Comparison of ENCODE assay signal across 8 cellular contexts in the genomic region with DNA sequence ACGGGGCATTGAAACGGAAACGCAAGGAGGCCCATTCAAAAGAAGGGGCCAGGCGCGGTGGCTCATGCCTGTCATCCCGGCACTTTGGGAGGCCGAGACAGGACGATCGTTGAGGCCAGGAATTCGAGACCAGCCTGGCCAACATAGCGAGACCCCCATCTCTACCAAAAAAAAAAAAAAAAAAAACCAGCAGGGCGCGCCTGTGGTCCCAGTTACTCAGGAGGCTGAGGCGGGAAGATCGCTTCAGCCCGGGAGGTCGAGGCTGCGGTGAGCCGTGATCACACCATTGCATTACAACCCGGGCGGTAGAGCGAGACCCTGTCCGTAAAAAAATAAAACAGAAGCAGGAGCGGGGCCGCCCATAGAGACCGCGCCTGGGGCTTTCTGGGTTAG. TPM values are rescaled to one million over a fixed set of nuclear protein-coding genes. Genes with fewer than 3 reads are reported as not detected.
DNase-seq lines count a peak whose midpoint lies in the region; ATAC-seq and TF ChIP-seq lines count a peak whose summit lies in the region.

No MANE protein-coding gene starts in this region.

- peaks cover 6 to 37% (median 13%) of the 10 kb centered on the region in 4 donors for H3K4me1 Mint-ChIP-seq in CD4-positive, CD25-positive, alpha-beta regulatory T cell
- peaks cover 53% of the 10 kb centered on the region for H3K4me1 Mint-ChIP-seq in nephron progenitor cell

- H3K36me3 Mint-ChIP-seq in CD4-positive, CD25-positive, alpha-beta regulatory T cell = peaks cover 3% of the 10 kb centered on the region
- peaks cover 16% of the 10 kb centered on the region for H3K36me3 Mint-ChIP-seq in nephron progenitor cell (ENCODE audit: low read depth)

- H3K4me3 Mint-ChIP-seq in CD4-positive, CD25-positive, alpha-beta regulatory T cell = peak overlapping the region; percentile 84 to 95 (median 92)
- H3K4me3 Mint-ChIP-seq in nephron progenitor cell = peak overlapping the region; percentile 82

- no peak for ATAC-seq in CD4-positive, CD25-positive, alpha-beta regulatory T cell (ENCODE audit: low read depth in 2 of 2)

- peaks cover 26% of the 10 kb centered on the region for H3K4me1 ChIP-seq in CD4-positive, CD25-positive, alpha-beta regulatory T cell (ENCODE audit: control insufficient read depth, insufficient read depth, low read length, poor library complexity, severe bottlenecking)

- peak overlapping the region; percentile 77 to 85 (median 85) for H3K27ac Mint-ChIP-seq in CD4-positive, CD25-positive, alpha-beta regulatory T cell
- no peak overlapping the region for H3K27ac Mint-ChIP-seq in nephron progenitor cell

- H3K36me3 ChIP-seq in CD4-positive, CD25-positive, alpha-beta regulatory T cell (ENCODE audit: control insufficient read depth, insufficient read depth, low read length) = peaks cover 13% of the 10 kb centered on the region

- no peaks in the 10 kb centered on the region for H3K9me3 ChIP-seq in CD4-positive, CD25-positive, alpha-beta regulatory T cell (ENCODE audit: control insufficient read depth in 2 of 2, low read length in 2 of 2)

- no peaks in the 10 kb centered on the region for H3K9me3 Mint-ChIP-seq in CD4-positive, CD25-positive, alpha-beta regulatory T cell
- no peaks in the 10 kb centered on the region for H3K9me3 Mint-ChIP-seq in nephron progenitor cell

- DNase-seq in CD4-positive, CD25-positive, alpha-beta regulatory T cell = no peak
- no peak for DNase-seq in HL-60 (ENCODE audit: low read depth in 1 of 2, low spot score in 1 of 2)
- no peak for DNase-seq in nephron progenitor cell
- no peak for DNase-seq in NCI-H748 treated with DMSO at 0.1 percent for 48 hours (lab: John Stamatoyannopoulos, UW)
- no peak for DNase-seq in GM19240 (ENCODE audit: insufficient read length, low spot score)
- no peak for DNase-seq in cerebellum (ENCODE audit: low spot score)
- no peak for DNase-seq in EL

- no peaks in the 10 kb centered on the region for H3K27me3 ChIP-seq in CD4-positive, CD25-positive, alpha-beta regulatory T cell (ENCODE audit: control insufficient read depth, insufficient read depth, low read length)
- H3K27me3 ChIP-seq in HL-60 (ENCODE audit: insufficient read depth, poor library complexity, severe bottlenecking) = no peaks in the 10 kb centered on the region

- peak overlapping the region; percentile 48 for H3K4me3 ChIP-seq in CD4-positive, CD25-positive, alpha-beta regulatory T cell (ENCODE audit: low read depth, low read length)
- H3K4me3 ChIP-seq in HL-60 (replicated peaks; ENCODE audit: insufficient read depth, low read length) = peak overlapping the region; percentile 86

- H3K27ac ChIP-seq in CD4-positive, CD25-positive, alpha-beta regulatory T cell (ENCODE audit: insufficient read depth, low read length, poor library complexity, severe bottlenecking) = peak overlapping the region; percentile 79
- H3K27ac ChIP-seq in HL-60 (replicated peaks) (peak overlapping the region; percentile 94), cingulate gyrus (ENCODE audit: low read depth, low read length) (peak overlapping the region; percentile 88)

- TF ChIP-seq CTCF in HL-60 (IDR thresholded peaks at IDR 0.05; ENCODE audit: insufficient read depth, low read length) (no peak), nephron progenitor cell (IDR thresholded peaks at IDR 0.05) (no peak)

- no peaks in the 10 kb centered on the region for H3K27me3 Mint-ChIP-seq in CD4-positive, CD25-positive, alpha-beta regulatory T cell
- H3K27me3 Mint-ChIP-seq in nephron progenitor cell (ENCODE audit: low read depth, poor library complexity) = peaks cover 3% of the 10 kb centered on the region

RNA-seq across cellular contexts. Expression of gene PSMG3, which starts 0.4 kb away (rescaled TPM):
- 16.3 TPM for total RNA-seq in CD4-positive, CD25-positive, alpha-beta regulatory T cell
- polyA plus RNA-seq in CD4-positive, CD25-positive, alpha-beta regulatory T cell = 10 to 100 TPM; 41.2 to 47.8 (median 46.6) TPM
- total RNA-seq in cerebellum = 10.7 TPM

RNA-seq across cellular contexts. Expression of gene TMEM184A, which starts 13.4 kb away (rescaled TPM):
- not detected for total RNA-seq in CD4-positive, CD25-positive, alpha-beta regulatory T cell
- under 1 TPM in 1 of 4 donors, not detected in 3; 0.25 TPM for polyA plus RNA-seq in CD4-positive, CD25-positive, alpha-beta regulatory T cell
- total RNA-seq in cerebellum = 0.18 TPM

RNA-seq across cellular contexts. Expression of gene MAFK, which starts 38.9 kb away (rescaled TPM):
- 61.5 TPM for total RNA-seq in CD4-positive, CD25-positive, alpha-beta regulatory T cell
- under 1 TPM; 0.31 to 0.62 (median 0.47) TPM for polyA plus RNA-seq in CD4-positive, CD25-positive, alpha-beta regulatory T cell
- 3.7 TPM for total RNA-seq in cerebellum

Comparison
In these comparisons a context has a peak if more than half of its experiments do, and no peak if none do; other contexts are left out.
1. RNA of gene MAFK, which starts 38.9 kb away (total RNA-seq): 61.5 TPM in CD4-positive, CD25-positive, alpha-beta regulatory T cell (single experiment); 3.7 TPM in cerebellum (single experiment); every median in the first group is over 10 times any median in the second.
2. Peak in every context shown above with its lines, with median percentiles within 50 percentile points of each other: H3K27ac ChIP-seq.